23 cellular contexts compared by ENCODE assay signal in the genomic region with DNA sequence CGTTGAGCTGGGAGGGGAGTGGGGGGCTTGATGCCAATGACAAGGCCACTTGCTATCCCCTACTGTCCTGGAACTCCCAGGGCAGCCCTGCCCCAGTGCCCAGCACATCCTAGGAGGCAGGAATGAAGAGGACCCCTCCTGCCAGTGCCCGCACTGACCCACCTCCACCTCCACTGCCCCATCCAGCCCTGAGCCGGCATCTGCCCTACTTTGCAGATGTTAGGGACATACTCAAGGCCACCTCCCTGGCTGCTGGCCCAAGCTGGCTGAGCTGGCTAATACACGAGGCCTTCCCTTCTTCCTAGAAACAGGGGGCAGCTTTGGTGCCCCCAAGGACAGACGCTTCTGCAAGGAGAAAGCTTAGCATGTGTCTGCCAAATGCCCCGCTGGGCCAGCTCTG.
"Had no signal": no experiment of that assay in that cellular context is flagged by ENCODE, and none has a peak within 500 bp of the region (broad histone marks: within the 10 kb centered on the region; RNA-seq: fewer than 3 reads in every experiment).

No MANE protein-coding gene starts in this region.

- H3K4me2 ChIP-seq: hepatocyte, neural progenitor cell, smooth muscle cell had no signal

- H2AFZ ChIP-seq: hepatocyte, neural progenitor cell had no signal

- H3K4me1 ChIP-seq: neural progenitor cell, pancreas, tibial artery, upper lobe of right lung had no signal

- H3K9ac ChIP-seq: neural progenitor cell had no signal

- ATAC-seq: heart left ventricle; natural killer cell; pancreas; right lobe of liver; stimulated activated naive B cell treated with anti-CD40 and anti-IgM and Interleukin-4, amounts not matched to agents 10 μg/mL and 1 μg/mL and 100 μg/mL, for 72 hours; stimulated activated naive CD8-positive, alpha-beta T cell treated with anti-CD3 and anti-CD28 coated beads, Interleukin-15, Interleukin-2, amounts not matched to agents 100 U/mL and 50 U/mL, for 24 hours; upper lobe of right lung had no signal

- DNase-seq: heart left ventricle; islet precursor cell; left ventricle myocardium inferior; mesendoderm; naive B cell; natural killer cell; nephron progenitor cell; right lobe of liver; stimulated activated CD4-positive, alpha-beta T cell treated with anti-CD3 and anti-CD28 coated beads, Interleukin-2, amount 100 ng/mL, for 24 hours; stimulated activated CD4-positive, alpha-beta T cell treated with anti-CD3 and anti-CD28 coated beads, Interleukin-4, amount 100 ng/mL, for 1 hour; stimulated activated naive B cell treated with anti-CD40 and anti-IgM and Interleukin-4, amounts not matched to agents 10 μg/mL and 1 μg/mL and 100 μg/mL, for 72 hours; stimulated activated naive CD8-positive, alpha-beta T cell treated with anti-CD3 and anti-CD28 coated beads, Interleukin-15, Interleukin-2, amounts not matched to agents 100 U/mL and 50 U/mL, for 24 hours; stomach; tibial artery; trophoblast cell; upper lobe of right lung had no signal

- H3K27me3 ChIP-seq: heart left ventricle, hepatocyte, neural progenitor cell, pancreas, right lobe of liver, stomach, tibial artery, upper lobe of right lung had no signal

- H3K27ac ChIP-seq: heart left ventricle, hepatocyte, left ventricle myocardium inferior, neural progenitor cell, pancreas, prostate gland, right lobe of liver, stomach, thoracic aorta, tibial artery, upper lobe of right lung had no signal

- H3K9me3 ChIP-seq: heart left ventricle, left ventricle myocardium inferior, pancreas, prostate gland, right lobe of liver, stomach, thoracic aorta, tibial artery, upper lobe of right lung had no signal

- H3K36me3 ChIP-seq: neural progenitor cell had no signal

- H3K4me3 ChIP-seq: heart left ventricle, hepatocyte, left ventricle myocardium inferior, lung, neural progenitor cell, pancreas, prostate gland, right lobe of liver, smooth muscle cell, stomach, thoracic aorta, tibial artery, upper lobe of right lung had no signal
